8 cellular contexts compared by ENCODE assay signal in genomic region chr16:85986931-85987749, GRCh38.
DNase-seq lines count a peak whose midpoint lies in the region; ATAC-seq, FAIRE-seq and TF ChIP-seq lines count a peak whose summit lies in the region.

No MANE protein-coding gene starts in this region.

- H3K4me1 Mint-ChIP-seq in HFFc6 (ENCODE audit: low read depth) = no peaks in the 10 kb centered on the region
- peaks cover 60% of the 10 kb centered on the region for H3K4me1 Mint-ChIP-seq in activated CD4-positive, alpha-beta memory T cell treated with anti-CD3 and anti-CD28 coated beads for 36 hours (ENCODE audit: low read depth)

- no peaks in the 10 kb centered on the region for H3K9me3 Mint-ChIP-seq in HFFc6
- H3K9me3 Mint-ChIP-seq in activated CD4-positive, alpha-beta memory T cell treated with anti-CD3 and anti-CD28 coated beads for 36 hours = no peaks in the 10 kb centered on the region

- TF ChIP-seq CTCF in AG09309 (IDR thresholded peaks at IDR 0.05; ENCODE audit: control insufficient read depth, insufficient read depth, low read depth, low read length, missing control alignments) (peak; percentile 36), HFFc6 (IDR thresholded peaks at IDR 0.05) (peak; percentile 84), foreskin keratinocyte (conservative IDR thresholded peaks at IDR 0.05) (peak; percentile 24)

- intact Hi-C loops in activated CD4-positive, alpha-beta memory T cell treated with anti-CD3 and anti-CD28 coated beads for 36 hours (cut with micrococcal nuclease) = no loop called here

- H3K27ac ChIP-seq in foreskin keratinocyte = no peak overlapping the region

- H3K27me3 Mint-ChIP-seq in HFFc6 (ENCODE audit: insufficient read depth) = peaks cover 57% of the 10 kb centered on the region
- H3K27me3 Mint-ChIP-seq in activated CD4-positive, alpha-beta memory T cell treated with anti-CD3 and anti-CD28 coated beads for 36 hours = peaks cover 12% of the 10 kb centered on the region

- CTCF ChIA-PET in activated CD4-positive, alpha-beta memory T cell treated with anti-CD3 and anti-CD28 coated beads for 36 hours (lab: Charles Lee) = interaction anchor here (0.7 to 12.9 kb wide), 23 partner anchors 10 to 184 kb away, joined by 3 to 281 read pairs (median 4); no protein-coding TSS in a partner anchor

- H3K4me3 ChIP-seq in AG09309 (ENCODE audit: control insufficient read depth, low read depth, low read length) = no peak overlapping the region; the same call in 1 of the 2 replicates

- peak overlapping the region; percentile 31; the same call in 1 of the 2 replicates for H3K4me3 Mint-ChIP-seq in HFFc6
- no peak overlapping the region for H3K4me3 Mint-ChIP-seq in activated CD4-positive, alpha-beta memory T cell treated with anti-CD3 and anti-CD28 coated beads for 36 hours

- H3K4me1 ChIP-seq in foreskin keratinocyte = no peaks in the 10 kb centered on the region

- H3K36me3 Mint-ChIP-seq in HFFc6 (ENCODE audit: low read depth) = no peaks in the 10 kb centered on the region
- H3K36me3 Mint-ChIP-seq in activated CD4-positive, alpha-beta memory T cell treated with anti-CD3 and anti-CD28 coated beads for 36 hours = no peaks in the 10 kb centered on the region

- POLR2A ChIA-PET in activated CD4-positive, alpha-beta memory T cell treated with anti-CD3 and anti-CD28 coated beads for 36 hours (lab: Charles Lee) = interaction anchor here (0.5 to 1.2 kb wide), 3 partner anchors 20 to 167 kb away, joined by 3 to 11 read pairs (median 5); no protein-coding TSS in a partner anchor

- no peak for DNase-seq in AG09309 (ENCODE audit: low read depth)
- no peak for DNase-seq in HFFc6
- DNase-seq in activated CD4-positive, alpha-beta memory T cell treated with anti-CD3 and anti-CD28 coated beads for 36 hours = peak; percentile 50
- DNase-seq in foreskin keratinocyte = no peak
- peak; percentile 67 for DNase-seq in stimulated activated CD4-positive, alpha-beta T cell treated with anti-CD3 and anti-CD28 coated beads, Interleukin-15, amount 100 ng/mL, for 24 hours
- DNase-seq in hepatic stellate cell (ENCODE audit: low spot score) = no peak
- DNase-seq in RCC 7860 (ENCODE audit: low spot score) = no peak
- no peak for DNase-seq in NCI-H226

- no peak for ATAC-seq in foreskin keratinocyte

- H3K27ac Mint-ChIP-seq in HFFc6 = no peak overlapping the region
- H3K27ac Mint-ChIP-seq in activated CD4-positive, alpha-beta memory T cell treated with anti-CD3 and anti-CD28 coated beads for 36 hours = no peak overlapping the region

- no peaks in the 10 kb centered on the region for H3K27me3 ChIP-seq in foreskin keratinocyte

- no peak for FAIRE-seq in RCC 7860 (lab: Jason Lieb, UNC)

Comparison
In these comparisons a context has a peak if more than half of its experiments do, and no peak if none do; other contexts are left out.
1. DNase-seq: peak in activated CD4-positive, alpha-beta memory T cell treated with anti-CD3 and anti-CD28 coated beads for 36 hours (single experiment) and stimulated activated CD4-positive, alpha-beta T cell treated with anti-CD3 and anti-CD28 coated beads, Interleukin-15, amount 100 ng/mL, for 24 hours (single experiment); none in AG09309 (single experiment), HFFc6 (single experiment), foreskin keratinocyte (0 of 2), hepatic stellate cell (single experiment), RCC 7860 (single experiment) and NCI-H226 (single experiment).
2. CTCF ChIP-seq: peak in every context shown above with its lines; median percentile 84 in HFFc6; 36 in AG09309; 24 in foreskin keratinocyte.